Comparison of ENCODE assay signal across 20 cellular contexts in genomic region chr7:3879337-3880054, GRCh38.
DNase-seq lines count a peak whose midpoint lies in the region; ATAC-seq and TF ChIP-seq lines count a peak whose summit lies in the region.
"Had no signal": no experiment of that assay in that cellular context is flagged by ENCODE, and none has a peak within 500 bp of the region (broad histone marks: within the 10 kb centered on the region; RNA-seq: fewer than 3 reads in every experiment).

No MANE protein-coding gene starts in this region.

- ATAC-seq in GM18870 (IDR thresholded peaks at IDR 0.05; ENCODE audit: unreplicated experiment) (no peak), GM18517 (IDR thresholded peaks at IDR 0.05; ENCODE audit: unreplicated experiment) (no peak), GM18858 (IDR thresholded peaks at IDR 0.05; ENCODE audit: unreplicated experiment) (no peak)
- ATAC-seq: left lobe of liver had no signal

- TF ChIP-seq CTCF in left ventricle myocardium inferior (IDR thresholded peaks at IDR 0.05; ENCODE audit: borderline replicate concordance): no peak

- H3K9me3 ChIP-seq in left ventricle myocardium inferior (replicated peaks): no peaks in the 10 kb centered on the region
- H3K9me3 ChIP-seq: esophagus squamous epithelium had no signal

- H3K4me3 ChIP-seq in left ventricle myocardium inferior: no peak overlapping the region
- H3K4me3 ChIP-seq: esophagus squamous epithelium had no signal

- H3K36me3 ChIP-seq in left ventricle myocardium inferior: no peaks in the 10 kb centered on the region
- H3K36me3 ChIP-seq: esophagus squamous epithelium, WERI-Rb-1 had no signal

- no peak overlapping the region for H3K27ac ChIP-seq in left ventricle myocardium inferior (replicated peaks)
- H3K27ac ChIP-seq: C4-2B, esophagus squamous epithelium, WERI-Rb-1 had no signal

- H3K27me3 ChIP-seq in left ventricle myocardium inferior (ENCODE audit: low read depth): no peaks in the 10 kb centered on the region
- H3K27me3 ChIP-seq: esophagus squamous epithelium had no signal

- H3K4me1 ChIP-seq in left ventricle myocardium inferior: no peaks in the 10 kb centered on the region
- H3K4me1 ChIP-seq: esophagus squamous epithelium had no signal

- DNase-seq in COR-L47 (lab: John Stamatoyannopoulos, UW) (peak; percentile 12), NCI-H128 (lab: John Stamatoyannopoulos, UW; ENCODE audit: unreplicated experiment) (peak; percentile 23), NCI-H345 (lab: John Stamatoyannopoulos, UW) (peak; percentile 85), left ventricle myocardium inferior (peak; percentile 27)
- DNase-seq in activated naive CD4-positive, alpha-beta T cell treated with Interleukin-2 at 50 U/mL for 16 hours: no peak
- DNase-seq: activated CD4-positive, alpha-beta T cell treated with anti-CD3 and anti-CD28 coated beads, Interleukin-2, amount 50 U/mL, for 48 hours; activated naive CD4-positive, alpha-beta T cell treated with anti-CD3 and anti-CD28 coated beads for 36 hours; aorta; cerebellar nuclear complex; DND-41; effector CD8-positive, alpha-beta T cell; esophagus squamous epithelium; HFFc6; KBM-7; WERI-Rb-1 had no signal

- intact Hi-C loops in left ventricle myocardium inferior (cut with micrococcal nuclease): no loop called here
